In genomic region chr3:102194760-102195159, GRCh38 we compare ENCODE assay signal across 24 cellular contexts.
DNase-seq lines count a peak whose midpoint lies in the region; TF ChIP-seq lines count a peak whose summit lies in the region.
"Had no signal": no experiment of that assay in that cellular context is flagged by ENCODE, and none has a peak within 500 bp of the region (broad histone marks: within the 10 kb centered on the region; RNA-seq: fewer than 3 reads in every experiment).

No MANE protein-coding gene starts in this region.

- H3K27ac Mint-ChIP-seq in Caco-2 (ENCODE audit: unreplicated experiment) = peak overlapping the region; percentile 31
- H3K27ac Mint-ChIP-seq: activated CD4-positive, alpha-beta memory T cell treated with anti-CD3 and anti-CD28 coated beads, Interleukin-2, amount 10 ng/mL, durations not matched to agents 7 days and 5 days; activated naive CD4-positive, alpha-beta T cell treated with anti-CD3 and anti-CD28 coated beads, Interleukin-2, amount 10 ng/mL, durations not matched to agents 7 days and 5 days; stimulated activated effector memory CD8-positive, alpha-beta T cell treated with anti-CD3 and anti-CD28 coated beads, Interleukin-12 subunit alpha, Interleukin-12 subunit beta, amount 100 ng/mL, for 72 hours; T-helper 17 cell had no signal

- in situ Hi-C loops in HAP-1 (cut with MboI; ENCODE audit: low sequenced_read_pairs) = no loop called here

- H3K9me3 Mint-ChIP-seq in Caco-2 (ENCODE audit: unreplicated experiment) = peaks cover 9% of the 10 kb centered on the region
- H3K9me3 Mint-ChIP-seq: activated CD4-positive, alpha-beta memory T cell treated with anti-CD3 and anti-CD28 coated beads, Interleukin-2, amount 10 ng/mL, durations not matched to agents 7 days and 5 days; activated naive CD4-positive, alpha-beta T cell treated with anti-CD3 and anti-CD28 coated beads, Interleukin-2, amount 10 ng/mL, durations not matched to agents 7 days and 5 days; naive B cell; stimulated activated effector memory CD8-positive, alpha-beta T cell treated with anti-CD3 and anti-CD28 coated beads, Interleukin-12 subunit alpha, Interleukin-12 subunit beta, amount 100 ng/mL, for 72 hours had no signal

- intact Hi-C loops in Caco-2 (cut with micrococcal nuclease; ENCODE audit: unreplicated experiment) = no loop called here
- intact Hi-C loops in breast epithelium (cut with DNase I; ENCODE audit: low total_unique reads) = no loop called here
- intact Hi-C loops in lower leg skin (cut with DNase I; ENCODE audit: low total_unique reads) = loop anchor here (10.0 kb wide), 1 partner anchor 340 kb away; no protein-coding TSS in a partner anchor

- H3K4me1 Mint-ChIP-seq in Caco-2 (ENCODE audit: low read depth, unreplicated experiment) = peaks cover 14% of the 10 kb centered on the region
- H3K4me1 Mint-ChIP-seq: activated CD4-positive, alpha-beta memory T cell treated with anti-CD3 and anti-CD28 coated beads, Interleukin-2, amount 10 ng/mL, durations not matched to agents 7 days and 5 days; activated naive CD4-positive, alpha-beta T cell treated with anti-CD3 and anti-CD28 coated beads, Interleukin-2, amount 10 ng/mL, durations not matched to agents 7 days and 5 days; naive B cell had no signal

- TF ChIP-seq CTCF in Caco-2 (IDR thresholded peaks at IDR 0.05; ENCODE audit: insufficient read depth in 1 of 2, low read depth in 1 of 2, low read length in 1 of 2, severe bottlenecking in 1 of 2, unreplicated experiment in 1 of 2) (no peak), HEK293 (tag by site-specific recombination; IDR thresholded peaks at IDR 0.05) (no peak), breast epithelium (IDR thresholded peaks at IDR 0.05) (no peak), lower leg skin (IDR thresholded peaks at IDR 0.05) (no peak)

- no peaks in the 10 kb centered on the region for H3K27me3 Mint-ChIP-seq in Caco-2 (ENCODE audit: insufficient read depth, unreplicated experiment)
- H3K27me3 Mint-ChIP-seq: activated CD4-positive, alpha-beta memory T cell treated with anti-CD3 and anti-CD28 coated beads, Interleukin-2, amount 10 ng/mL, durations not matched to agents 7 days and 5 days; naive B cell; T-helper 17 cell had no signal

- CTCF ChIA-PET in Caco-2 (lab: Charles Lee) (no interaction called here), HEK293 (lab: Yijun Ruan, JAX) (interaction anchor here (0.6 kb wide), 1 partner anchor 33 kb away, joined by 4 read pairs; no protein-coding TSS in a partner anchor)

- TF ChIP-seq POLR2A in breast epithelium (IDR thresholded peaks at IDR 0.05) (no peak), lower leg skin (IDR thresholded peaks at IDR 0.05) (no peak)

- H3K4me1 ChIP-seq in Caco-2 (peaks cover 6% of the 10 kb centered on the region; the same call in 1 of the 2 replicates), HEK293 (ENCODE audit: control insufficient read depth, insufficient read depth, low read length) (peaks cover 15% of the 10 kb centered on the region), breast epithelium (no peaks in the 10 kb centered on the region), muscle layer of duodenum (ENCODE audit: control insufficient read depth in 1 of 2, insufficient read depth in 2 of 2, low read length in 2 of 2) (peaks cover 4 to 5% of the 10 kb centered on the region in 2 donors), HAP-1 (no peaks in the 10 kb centered on the region)
- H3K4me1 ChIP-seq: SJCRH30 had no signal

- WGBS in lower leg skin, 2 donors = 83 to 92% methylated on average over 1 of the region's 1 CpG

- H3K9me3 ChIP-seq in Caco-2 (no peaks in the 10 kb centered on the region), HEK293 (ENCODE audit: control insufficient read depth, insufficient read depth, low read depth, low read length) (no peaks in the 10 kb centered on the region), breast epithelium (no peaks in the 10 kb centered on the region), muscle layer of duodenum (ENCODE audit: control insufficient read depth in 1 of 2, low read length in 2 of 2) (no peaks in the 10 kb centered on the region), HAP-1 (no peaks in the 10 kb centered on the region)
- H3K9me3 ChIP-seq: right atrium auricular region, SJCRH30 had no signal

- peaks cover 6% of the 10 kb centered on the region for H3K36me3 Mint-ChIP-seq in Caco-2 (ENCODE audit: insufficient read depth, unreplicated experiment)
- H3K36me3 Mint-ChIP-seq: activated naive CD4-positive, alpha-beta T cell treated with anti-CD3 and anti-CD28 coated beads, Interleukin-2, amount 10 ng/mL, durations not matched to agents 7 days and 5 days; naive B cell; stimulated activated effector memory CD8-positive, alpha-beta T cell treated with anti-CD3 and anti-CD28 coated beads, Interleukin-12 subunit alpha, Interleukin-12 subunit beta, amount 100 ng/mL, for 72 hours had no signal

- H3K36me3 ChIP-seq in Caco-2 (ENCODE audit: control insufficient read depth, insufficient read depth, low read length) (no peaks in the 10 kb centered on the region), HEK293 (ENCODE audit: control insufficient read depth in 2 of 2, insufficient read depth in 1 of 2, low read length in 2 of 2) (no peaks in the 10 kb centered on the region), breast epithelium (no peaks in the 10 kb centered on the region), muscle layer of duodenum (ENCODE audit: control insufficient read depth in 1 of 2, insufficient read depth in 2 of 2, low read length in 2 of 2) (no peaks in the 10 kb centered on the region), HAP-1 (replicated peaks) (no peaks in the 10 kb centered on the region)
- H3K36me3 ChIP-seq: right atrium auricular region, SJCRH30 had no signal

- POLR2A ChIA-PET in Caco-2 (lab: Charles Lee) (no interaction called here), HEK293 (lab: Yijun Ruan, JAX) (no interaction called here)

- no peak for DNase-seq in Caco-2
- DNase-seq in breast epithelium (ENCODE audit: low spot score in 2 of 2) = no peak
- DNase-seq in NCI-H748 (lab: John Stamatoyannopoulos, UW; ENCODE audit: unreplicated experiment) = no peak
- no peak for DNase-seq in HAP-1 (ENCODE audit: low spot score in 2 of 2)
- DNase-seq in substantia nigra (lab: John Stamatoyannopoulos, UW) = no peak
- DNase-seq in lower leg skin (ENCODE audit: low spot score in 2 of 2) = no peak
- DNase-seq: activated CD4-positive, alpha-beta memory T cell treated with anti-CD3 and anti-CD28 coated beads, Interleukin-2, amount 10 ng/mL, durations not matched to agents 7 days and 5 days; activated naive CD4-positive, alpha-beta T cell treated with anti-CD3 and anti-CD28 coated beads, Interleukin-2, amount 10 ng/mL, durations not matched to agents 7 days and 5 days; activated T-cell treated with anti-CD3 and anti-CD28 coated beads, Interleukin-2, amount 50 U/mL, for 1 hour; C1 segment of cervical spinal cord; effector CD8-positive, alpha-beta T cell; GM23248; naive B cell; NCI-H1436 treated with DMSO at 0.1 percent for 48 hours; NCI-H2171 treated with DMSO at 0.1 percent for 48 hours; NCI-H69; OCI-M1; SJCRH30; T-helper 17 cell had no signal

- H3K4me3 Mint-ChIP-seq in Caco-2 (ENCODE audit: unreplicated experiment) = no peak overlapping the region
- H3K4me3 Mint-ChIP-seq: activated CD4-positive, alpha-beta memory T cell treated with anti-CD3 and anti-CD28 coated beads, Interleukin-2, amount 10 ng/mL, durations not matched to agents 7 days and 5 days; activated naive CD4-positive, alpha-beta T cell treated with anti-CD3 and anti-CD28 coated beads, Interleukin-2, amount 10 ng/mL, durations not matched to agents 7 days and 5 days; naive B cell; stimulated activated effector memory CD8-positive, alpha-beta T cell treated with anti-CD3 and anti-CD28 coated beads, Interleukin-12 subunit alpha, Interleukin-12 subunit beta, amount 100 ng/mL, for 72 hours; T-helper 17 cell had no signal

- BruUV-seq in Caco-2 (replicated peaks; lab: Mats Ljungman, UMichigan) = no TSS peak

- no peak overlapping the region for H3K27ac ChIP-seq in HEK293 (ENCODE audit: extremely low read depth, low read depth, low read length)
- H3K27ac ChIP-seq in breast epithelium = peak overlapping the region; percentile 16 to 83
- peak overlapping the region; percentile 52 for H3K27ac ChIP-seq in muscle layer of duodenum (ENCODE audit: low read length)
- no peak overlapping the region for H3K27ac ChIP-seq in substantia nigra (ENCODE audit: low read depth, low read length, poor library complexity, severe bottlenecking)
- H3K27ac ChIP-seq: GM23248, right atrium auricular region, SJCRH30 had no signal

- H3K4me3 ChIP-seq in Caco-2 (ENCODE audit: low read depth, low read length) (no peak overlapping the region), HEK293 (ENCODE audit: low read depth, low read length) (no peak overlapping the region), breast epithelium (no peak overlapping the region), muscle layer of duodenum (ENCODE audit: low read depth in 1 of 2, low read length in 2 of 2) (no peak overlapping the region), HAP-1 (no peak overlapping the region), lower leg skin (ENCODE audit: low read depth, poor library complexity, severe bottlenecking) (no peak overlapping the region)
- H3K4me3 ChIP-seq: GM23248, lung, right atrium auricular region, SJCRH30 had no signal

- H3K27me3 ChIP-seq in Caco-2 (replicated peaks; ENCODE audit: control insufficient read depth, insufficient read depth, low read length) (no peaks in the 10 kb centered on the region), breast epithelium (no peaks in the 10 kb centered on the region), muscle layer of duodenum (ENCODE audit: low read depth, low read length) (no peaks in the 10 kb centered on the region), HAP-1 (ENCODE audit: low read depth) (no peaks in the 10 kb centered on the region)
- H3K27me3 ChIP-seq: right atrium auricular region, SJCRH30 had no signal

TF ChIP-seq in HEK293, 187 proteins besides CTCF, POLR2A, EP300 and RAD21:
- TF ChIP-seq, protein P1, sequence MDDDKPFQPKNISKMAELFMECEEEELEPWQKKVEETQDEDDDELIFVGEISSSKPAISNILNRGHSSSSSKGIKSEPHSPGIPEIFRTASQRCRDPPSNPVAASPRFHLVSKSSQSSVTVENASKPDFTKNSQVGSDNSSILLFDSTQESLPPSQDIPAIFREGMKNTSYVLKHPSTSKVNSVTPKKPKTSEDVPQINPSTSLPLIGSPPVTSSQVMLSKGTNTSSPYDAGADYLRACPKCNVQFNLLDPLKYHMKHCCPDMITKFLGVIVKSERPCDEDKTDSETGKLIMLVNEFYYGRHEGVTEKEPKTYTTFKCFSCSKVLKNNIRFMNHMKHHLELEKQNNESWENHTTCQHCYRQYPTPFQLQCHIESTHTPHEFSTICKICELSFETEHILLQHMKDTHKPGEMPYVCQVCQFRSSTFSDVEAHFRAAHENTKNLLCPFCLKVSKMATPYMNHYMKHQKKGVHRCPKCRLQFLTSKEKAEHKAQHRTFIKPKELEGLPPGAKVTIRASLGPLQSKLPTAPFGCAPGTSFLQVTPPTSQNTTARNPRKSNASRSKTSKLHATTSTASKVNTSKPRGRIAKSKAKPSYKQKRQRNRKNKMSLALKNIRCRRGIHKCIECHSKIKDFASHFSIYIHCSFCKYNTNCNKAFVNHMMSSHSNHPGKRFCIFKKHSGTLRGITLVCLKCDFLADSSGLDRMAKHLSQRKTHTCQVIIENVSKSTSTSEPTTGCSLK (tag by site-specific recombination; IDR thresholded peaks at IDR 0.05) = no peak
- peak; percentile 57; the same call in 1 of the 2 replicates for TF ChIP-seq ZNF121 (tag by site-specific recombination; IDR thresholded peaks at IDR 0.05)

Comparison
In these comparisons a context has a peak if more than half of its experiments do, and no peak if none do; other contexts are left out.
1. H3K27ac ChIP-seq: peak in breast epithelium (2 of 2) and muscle layer of duodenum (single experiment); none in HEK293 (single experiment) and substantia nigra (single experiment).